ENCODE assay signal across 8 cellular contexts in the genomic region with DNA sequence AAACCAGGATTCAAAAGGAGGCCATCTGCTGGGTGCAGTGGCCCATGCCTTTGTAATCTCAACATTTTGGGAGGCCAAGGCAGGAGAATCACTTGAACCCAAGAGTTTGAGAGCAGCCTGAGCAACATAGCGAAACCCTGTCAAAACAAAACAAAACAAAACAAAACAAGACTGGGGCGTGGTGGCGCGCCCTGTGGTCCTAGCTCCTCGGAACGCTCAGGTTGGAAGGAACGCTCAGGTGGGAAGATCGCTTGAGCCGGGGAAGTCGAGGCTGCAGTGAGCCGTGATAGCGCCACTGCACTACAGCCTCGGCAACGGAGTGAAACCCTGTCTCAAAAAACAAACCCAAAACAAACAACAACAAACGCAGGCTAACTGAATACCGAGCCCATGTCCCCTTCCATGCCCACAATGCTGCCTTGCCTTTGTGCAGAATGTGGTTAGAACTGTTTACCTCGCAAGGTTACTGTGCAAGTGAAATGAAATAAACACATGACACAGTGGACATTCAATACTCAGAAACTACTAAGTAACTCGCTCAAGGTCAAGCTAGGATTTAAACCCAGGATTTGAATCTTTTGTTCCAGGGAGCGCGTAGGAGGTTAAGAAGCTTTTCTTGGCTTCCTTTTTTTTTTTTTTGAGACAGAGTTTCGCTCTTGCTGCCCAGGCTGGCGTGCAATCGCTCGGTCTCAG. TPM values are rescaled to one million over a fixed set of nuclear protein-coding genes. Genes with fewer than 3 reads are reported as not detected.
DNase-seq lines count a peak whose midpoint lies in the region; ATAC-seq and TF ChIP-seq lines count a peak whose summit lies in the region.

No MANE protein-coding gene starts in this region.

- H3K27me3 ChIP-seq in SJSA1 (replicated peaks) = no peaks in the 10 kb centered on the region

- H3K4me1 Mint-ChIP-seq in activated naive CD4-positive, alpha-beta T cell treated with anti-CD3 and anti-CD28 coated beads for 36 hours (ENCODE audit: low read depth) = peaks cover 31% of the 10 kb centered on the region
- peaks cover 28 to 31% of the 10 kb centered on the region in 2 donors for H3K4me1 Mint-ChIP-seq in natural killer cell treated with Interleukin-12 subunit alpha and Interleukin-12 subunit beta and Interleukin-15 and Interleukin-18, amount 100 ng/mL, for 72 hours (ENCODE audit: low read depth in 2 of 2)

- CTCF ChIA-PET in activated naive CD4-positive, alpha-beta T cell treated with anti-CD3 and anti-CD28 coated beads for 36 hours (lab: Charles Lee) = no interaction called here

- peaks cover 24% of the 10 kb centered on the region for H3K36me3 ChIP-seq in SJSA1

- intact Hi-C loops in activated naive CD4-positive, alpha-beta T cell treated with anti-CD3 and anti-CD28 coated beads for 36 hours (cut with micrococcal nuclease) = loop anchor here (1.0 to 5.0 kb wide), 3 partner anchors 122 to 763 kb away; a partner anchor contains a TSS

- H3K9me3 ChIP-seq in SJSA1 (replicated peaks) = no peaks in the 10 kb centered on the region

- peak overlapping the region; percentile 96 for H3K4me3 Mint-ChIP-seq in activated naive CD4-positive, alpha-beta T cell treated with anti-CD3 and anti-CD28 coated beads for 36 hours
- H3K4me3 Mint-ChIP-seq in natural killer cell treated with Interleukin-12 subunit alpha and Interleukin-12 subunit beta and Interleukin-15 and Interleukin-18, amount 100 ng/mL, for 72 hours = peak overlapping the region; percentile 98

- peak overlapping the region; percentile 76 for H3K27ac ChIP-seq in SJSA1

- peak overlapping the region; percentile 97 for H3K27ac Mint-ChIP-seq in activated naive CD4-positive, alpha-beta T cell treated with anti-CD3 and anti-CD28 coated beads for 36 hours
- H3K27ac Mint-ChIP-seq in natural killer cell treated with Interleukin-12 subunit alpha and Interleukin-12 subunit beta and Interleukin-15 and Interleukin-18, amount 100 ng/mL, for 72 hours = peak overlapping the region; percentile 97 to 98

- H3K36me3 Mint-ChIP-seq in activated naive CD4-positive, alpha-beta T cell treated with anti-CD3 and anti-CD28 coated beads for 36 hours (ENCODE audit: low read depth) = peaks cover 18% of the 10 kb centered on the region
- H3K36me3 Mint-ChIP-seq in natural killer cell treated with Interleukin-12 subunit alpha and Interleukin-12 subunit beta and Interleukin-15 and Interleukin-18, amount 100 ng/mL, for 72 hours = peaks cover 15% of the 10 kb centered on the region

- 0 out of 2 replicates have a peak, but pooled peaks cover 5% of the 10 kb centered on the region for H3K4me1 ChIP-seq in SJSA1 (replicated peaks)

- peak overlapping the region; percentile 63 for H3K4me3 ChIP-seq in SJSA1
- peak overlapping the region; percentile 80 for H3K4me3 ChIP-seq in epithelial cell of proximal tubule (ENCODE audit: low read depth, low read length)

- peak; percentile 11 for TF ChIP-seq CTCF in epithelial cell of proximal tubule (conservative IDR thresholded peaks at IDR 0.05; ENCODE audit: low read depth, low read length)

- H3K27me3 Mint-ChIP-seq in activated naive CD4-positive, alpha-beta T cell treated with anti-CD3 and anti-CD28 coated beads for 36 hours (ENCODE audit: low read depth) = no peaks in the 10 kb centered on the region
- no peaks in the 10 kb centered on the region for H3K27me3 Mint-ChIP-seq in natural killer cell treated with Interleukin-12 subunit alpha and Interleukin-12 subunit beta and Interleukin-15 and Interleukin-18, amount 100 ng/mL, for 72 hours

- peak in 1 of 2 donors; percentile 25 for ATAC-seq in natural killer cell treated with Interleukin-12 subunit alpha and Interleukin-12 subunit beta and Interleukin-15 and Interleukin-18, amount 100 ng/mL, for 72 hours
- no peak for ATAC-seq in GM19452 (IDR thresholded peaks at IDR 0.05; ENCODE audit: unreplicated experiment)

- DNase-seq in activated naive CD4-positive, alpha-beta T cell treated with anti-CD3 and anti-CD28 coated beads for 36 hours = no peak
- no peak for DNase-seq in activated naive CD4-positive, alpha-beta T cell treated with Interleukin-2 at 50 U/mL for 16 hours
- DNase-seq in SJSA1 (ENCODE audit: low read depth in 1 of 2, low spot score in 2 of 2) (no peak), epithelial cell of proximal tubule (ENCODE audit: low read depth) (no peak), GOT3 (lab: John Stamatoyannopoulos, UW) (no peak), kidney glomerular epithelial cell (lab: John Stamatoyannopoulos, UW) (no peak)
- no peak for DNase-seq in natural killer cell treated with Interleukin-12 subunit alpha and Interleukin-12 subunit beta and Interleukin-15 and Interleukin-18, amount 100 ng/mL, for 72 hours (ENCODE audit: low spot score)

- H3K9me3 Mint-ChIP-seq in activated naive CD4-positive, alpha-beta T cell treated with anti-CD3 and anti-CD28 coated beads for 36 hours = no peaks in the 10 kb centered on the region
- H3K9me3 Mint-ChIP-seq in natural killer cell treated with Interleukin-12 subunit alpha and Interleukin-12 subunit beta and Interleukin-15 and Interleukin-18, amount 100 ng/mL, for 72 hours = no peaks in the 10 kb centered on the region

RNA-seq across cellular contexts. Expression of a gene that starts 0.8 kb away (rescaled TPM):
- total RNA-seq in activated naive CD4-positive, alpha-beta T cell treated with anti-CD3 and anti-CD28 coated beads for 36 hours = 100 to 1,000 TPM; 100 to 102 TPM
- total RNA-seq in SJSA1 (2014; rRNA removed; shearing (Covaris generic)) = 224 and 283 TPM in 2 replicates
- 221 and 224 TPM in 2 replicates for total RNA-seq in epithelial cell of proximal tubule
- total RNA-seq in natural killer cell treated with Interleukin-12 subunit alpha and Interleukin-12 subunit beta and Interleukin-15 and Interleukin-18, amount 100 ng/mL, for 72 hours = 100 to 1,000 TPM in 1 of 2 donors, 10 to 100 TPM in 1; 93.1 to 102 TPM

RNA-seq across cellular contexts. Expression of a gene that starts 14.2 kb away (rescaled TPM):
- total RNA-seq in activated naive CD4-positive, alpha-beta T cell treated with anti-CD3 and anti-CD28 coated beads for 36 hours = 10 to 100 TPM; 46.4 to 51.6 TPM
- 75.8 and 91.2 TPM in 2 replicates for total RNA-seq in SJSA1 (2014; rRNA removed; shearing (Covaris generic))
- 35.5 and 49.3 TPM in 2 replicates for total RNA-seq in epithelial cell of proximal tubule
- total RNA-seq in natural killer cell treated with Interleukin-12 subunit alpha and Interleukin-12 subunit beta and Interleukin-15 and Interleukin-18, amount 100 ng/mL, for 72 hours = 10 to 100 TPM; 39.2 to 79.6 TPM
